In the genomic region with DNA sequence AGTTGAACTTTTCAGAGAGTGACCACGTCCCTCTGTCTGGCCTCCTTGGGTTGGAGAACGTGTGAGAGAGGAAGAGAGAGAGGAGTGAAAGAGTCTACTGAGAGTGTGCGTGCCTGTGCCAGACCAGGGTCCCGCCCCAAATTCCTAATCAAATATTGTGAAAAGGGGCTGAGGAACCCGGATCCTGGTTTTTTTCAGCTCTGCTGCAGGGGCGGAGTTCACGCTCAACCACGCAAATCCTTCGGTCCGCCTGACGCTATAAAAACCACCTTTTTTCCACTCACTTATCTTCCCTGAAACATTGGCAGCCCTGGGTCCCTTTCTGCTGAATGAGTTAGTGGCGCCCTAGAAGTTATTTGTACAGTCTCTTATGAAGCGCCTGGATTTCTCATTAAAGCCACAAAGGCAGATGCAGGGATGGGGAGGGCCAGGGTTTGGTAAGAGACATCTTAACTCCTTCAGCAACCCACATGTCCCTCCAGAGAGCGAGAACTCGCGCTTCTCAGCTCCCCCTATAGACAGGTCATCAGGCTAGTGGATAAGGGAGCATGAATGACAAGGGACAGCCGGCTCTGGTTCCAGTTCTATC, we compare ENCODE assay signal across 8 cellular contexts. TPM values are rescaled to one million over a fixed set of nuclear protein-coding genes. Genes with fewer than 3 reads are reported as not detected.
DNase-seq lines count a peak whose midpoint lies in the region; TF ChIP-seq lines count a peak whose summit lies in the region.

A gene (minus strand): TSS at position 86 of the 589 bp plus-strand sequence. CDS start 2,852 bp downstream, outside the sequence.

- H3K27ac ChIP-seq in breast epithelium = peak within 1 kb of the TSS; percentile 77 to 83

- peak within 1 kb of the TSS; percentile 39 to 53 (median 45) for H3K4me3 ChIP-seq in breast epithelium

- no peaks in the 10 kb centered on the region for H3K36me3 ChIP-seq in breast epithelium

- peak; percentile 34 for DNase-seq in stimulated activated CD4-positive, alpha-beta T cell treated with anti-CD3 and anti-CD28 coated beads, Interleukin-15, amount 100 ng/mL, for 24 hours
- no peak for DNase-seq in stimulated activated CD4-positive, alpha-beta T cell treated with anti-CD3 and anti-CD28 coated beads, Interleukin-4, amount 100 ng/mL, for 24 hours
- DNase-seq in breast epithelium (ENCODE audit: low spot score in 2 of 2) = peak in 1 of 2 donors; percentile 46
- DNase-seq in mesenteric fat pad (ENCODE audit: low spot score) = no peak
- DNase-seq in epidermal melanocyte (ENCODE audit: insufficient read length, low spot score) = no peak
- no peak for DNase-seq in GM19238 (ENCODE audit: insufficient read length, low spot score)
- no peak for DNase-seq in nucleus accumbens (lab: John Stamatoyannopoulos, UW)
- DNase-seq in effector CD4-positive, alpha-beta T cell = no peak

- H3K27me3 ChIP-seq in breast epithelium = no peaks in the 10 kb centered on the region

- intact Hi-C loops in breast epithelium (cut with DNase I; ENCODE audit: low total_unique reads) = no loop called here

- no peak for TF ChIP-seq CTCF in breast epithelium (IDR thresholded peaks at IDR 0.05)

- peaks cover 7 to 16% of the 10 kb centered on the region in 2 donors for H3K4me1 ChIP-seq in breast epithelium

- H3K9me3 ChIP-seq in breast epithelium = no peaks in the 10 kb centered on the region

- TF ChIP-seq POLR2A in breast epithelium (IDR thresholded peaks at IDR 0.05) = no peak

RNA-seq across cellular contexts. Expression of the gene that starts here (rescaled TPM):
- total RNA-seq in breast epithelium = 100 to 1,000 TPM in 1 of 3 donors, 10 to 100 TPM in 2; 79.6 to 132 (median 92.4) TPM
- 95.2 TPM for total RNA-seq in mesenteric fat pad
